In genomic region chr3:126186271-126186670, GRCh38 we compare ENCODE assay signal across 33 cellular contexts. TPM values are rescaled to one million over a fixed set of nuclear protein-coding genes. Genes with fewer than 3 reads are reported as not detected.
"Had no signal": no experiment of that assay in that cellular context is flagged by ENCODE, and none has a peak within 500 bp of the region (broad histone marks: within the 10 kb centered on the region; RNA-seq: fewer than 3 reads in every experiment).

No MANE protein-coding gene starts in this region.

- H3K27me3 ChIP-seq: MG63, Peyer's patch had no signal

- H3K36me3 ChIP-seq: MG63, Peyer's patch, SJSA1 had no signal

- H3K9me3 ChIP-seq: MG63, Peyer's patch, SJSA1, SK-N-SH had no signal

- H3K4me3 ChIP-seq: MG63, Peyer's patch, SJSA1 had no signal

- H3K9me3 Mint-ChIP-seq: activated CD4-positive, alpha-beta memory T cell treated with anti-CD3 and anti-CD28 coated beads for 36 hours; activated naive CD4-positive, alpha-beta T cell treated with anti-CD3 and anti-CD28 coated beads, Interleukin-2, amount 10 ng/mL, durations not matched to agents 7 days and 5 days; activated naive CD8-positive, alpha-beta T cell treated with anti-CD3 and anti-CD28 coated beads, Interleukin-2, amount 50 U/mL, for 24 hours; activated T-cell treated with anti-CD3 and anti-CD28 coated beads, Interleukin-2, amount 50 U/mL, for 4 hours; activated T-helper 1 cell treated with anti-CD3 and anti-CD28 coated beads, Interleukin-12 subunit alpha, Interleukin-12 subunit beta, Interleukin-2, Interleukin-4 antibody, amounts not matched to agents 30 ng/mL and 10 ng/mL and 1 ng/mL, durations not matched to agents 14 hours and 24 hours and 36 hours; T-helper 1 cell treated with Interleukin-12 subunit alpha and Interleukin-12 subunit beta and Interleukin-4 antibody, amounts not matched to agents 30 μg/mL and 1 μg/mL, for 36 hours; T-helper 2 cell treated with Interferon-gamma antibody and Interleukin-4, amounts not matched to agents 5 μg/mL and 100 μg/mL, for 36 hours had no signal

- H3K27ac ChIP-seq: Peyer's patch, SJSA1 had no signal

- H3K36me3 Mint-ChIP-seq: activated CD4-positive, alpha-beta memory T cell treated with anti-CD3 and anti-CD28 coated beads for 36 hours; activated naive CD8-positive, alpha-beta T cell; brain had no signal

- FAIRE-seq: bronchial epithelial cell, TTC549 had no signal

- ATAC-seq: activated CD4-positive, alpha-beta T cell treated with anti-CD3 and anti-CD28 coated beads for 36 hours; activated naive CD8-positive, alpha-beta T cell treated with anti-CD3 and anti-CD28 coated beads, Interleukin-2, amount 50 U/mL, for 24 hours; activated T-cell treated with anti-CD3 and anti-CD28 coated beads, Interleukin-2, amount 50 U/mL, for 4 hours; PC-3 had no signal

- H3K4me1 ChIP-seq: Peyer's patch, SJSA1 had no signal

- DNase-seq: activated CD4-positive, alpha-beta memory T cell treated with anti-CD3 and anti-CD28 coated beads for 36 hours; activated CD4-positive, alpha-beta T cell treated with anti-CD3 and anti-CD28 coated beads for 36 hours; activated CD4-positive, alpha-beta T cell treated with anti-CD3 and anti-CD28 coated beads, Interleukin-2, amount 50 U/mL, for 1 hour; activated CD8-positive, alpha-beta memory T cell treated with anti-CD3 and anti-CD28 coated beads, Interleukin-2, amount 50 U/mL, for 4 hours; activated effector memory CD4-positive, alpha-beta T cell treated with Interleukin-2 at 50 U/mL for 16 hours; activated naive CD4-positive, alpha-beta T cell treated with anti-CD3 and anti-CD28 coated beads, Interleukin-2, amount 10 ng/mL, durations not matched to agents 7 days and 5 days; activated naive CD8-positive, alpha-beta T cell treated with anti-CD3 and anti-CD28 coated beads, Interleukin-2, amount 50 U/mL, for 24 hours; activated T-cell treated with anti-CD3 and anti-CD28 coated beads for 4 hours; activated T-cell treated with anti-CD3 and anti-CD28 coated beads, Interleukin-2, amount 50 U/mL, for 4 hours; anterior cingulate cortex; caudate nucleus; Kasumi-1; KG1; MG63; NCI-H1092; NCI-H1436 treated with DMSO at 0.1 percent for 48 hours; NCI-H1694 treated with DMSO at 0.1 percent for 48 hours; NCI-H2029; NCI-H345; NCI-H524 treated with DMSO at 0.1 percent for 48 hours; PC-3; Peyer's patch; RPMI8226; SHP77 treated with DMSO at 0.1 percent for 48 hours; SK-N-SH had no signal

- H3K4me1 Mint-ChIP-seq: activated CD4-positive, alpha-beta T cell treated with anti-CD3 and anti-CD28 coated beads for 36 hours; activated naive CD4-positive, alpha-beta T cell treated with anti-CD3 and anti-CD28 coated beads, Interleukin-2, amount 10 ng/mL, durations not matched to agents 7 days and 5 days; activated naive CD8-positive, alpha-beta T cell treated with anti-CD3 and anti-CD28 coated beads, Interleukin-2, amount 50 U/mL, for 24 hours had no signal

- H3K4me3 Mint-ChIP-seq: activated CD4-positive, alpha-beta memory T cell treated with anti-CD3 and anti-CD28 coated beads for 36 hours; activated CD4-positive, alpha-beta T cell treated with anti-CD3 and anti-CD28 coated beads for 36 hours; activated naive CD4-positive, alpha-beta T cell treated with anti-CD3 and anti-CD28 coated beads, Interleukin-2, amount 10 ng/mL, durations not matched to agents 7 days and 5 days; activated naive CD8-positive, alpha-beta T cell; activated naive CD8-positive, alpha-beta T cell treated with anti-CD3 and anti-CD28 coated beads, Interleukin-2, amount 50 U/mL, for 24 hours; activated T-cell treated with anti-CD3 and anti-CD28 coated beads, Interleukin-2, amount 50 U/mL, for 4 hours; activated T-helper 1 cell treated with anti-CD3 and anti-CD28 coated beads, Interleukin-12 subunit alpha, Interleukin-12 subunit beta, Interleukin-2, Interleukin-4 antibody, amounts not matched to agents 30 ng/mL and 10 ng/mL and 1 ng/mL, durations not matched to agents 14 hours and 24 hours and 36 hours; brain; T-helper 1 cell treated with Interleukin-12 subunit alpha and Interleukin-12 subunit beta and Interleukin-4 antibody, amounts not matched to agents 30 μg/mL and 1 μg/mL, for 36 hours; T-helper 2 cell treated with Interferon-gamma antibody and Interleukin-4, amounts not matched to agents 5 μg/mL and 100 μg/mL, for 36 hours had no signal

- H3K4me2 ChIP-seq: SK-N-SH had no signal

- H3K9ac ChIP-seq: SK-N-SH had no signal

- H3K27ac Mint-ChIP-seq: activated CD4-positive, alpha-beta memory T cell treated with anti-CD3 and anti-CD28 coated beads for 36 hours; activated CD4-positive, alpha-beta T cell treated with anti-CD3 and anti-CD28 coated beads for 36 hours; activated naive CD4-positive, alpha-beta T cell treated with anti-CD3 and anti-CD28 coated beads, Interleukin-2, amount 10 ng/mL, durations not matched to agents 7 days and 5 days; activated naive CD8-positive, alpha-beta T cell; activated naive CD8-positive, alpha-beta T cell treated with anti-CD3 and anti-CD28 coated beads, Interleukin-2, amount 50 U/mL, for 24 hours; activated T-helper 1 cell treated with anti-CD3 and anti-CD28 coated beads, Interleukin-12 subunit alpha, Interleukin-12 subunit beta, Interleukin-2, Interleukin-4 antibody, amounts not matched to agents 30 ng/mL and 10 ng/mL and 1 ng/mL, durations not matched to agents 14 hours and 24 hours and 36 hours; brain; T-helper 1 cell treated with Interleukin-12 subunit alpha and Interleukin-12 subunit beta and Interleukin-4 antibody, amounts not matched to agents 30 μg/mL and 1 μg/mL, for 36 hours; T-helper 2 cell treated with Interferon-gamma antibody and Interleukin-4, amounts not matched to agents 5 μg/mL and 100 μg/mL, for 36 hours had no signal

RNA-seq across cellular contexts. Expression of gene ALDH1L1, which starts 5.9 kb away (rescaled TPM):
- total RNA-seq: activated CD4-positive, alpha-beta memory T cell treated with anti-CD3 and anti-CD28 coated beads for 36 hours; activated T-helper 1 cell treated with anti-CD3 and anti-CD28 coated beads, Interleukin-12 subunit alpha, Interleukin-12 subunit beta, Interleukin-2, Interleukin-4 antibody, amounts not matched to agents 30 ng/mL and 10 ng/mL and 1 ng/mL, durations not matched to agents 14 hours and 24 hours and 36 hours; PC-3; SJSA1 had no signal
- polyA plus RNA-seq: SK-N-SH had no signal
